Comparison of ENCODE assay signal across 10 cellular contexts in the genomic region with DNA sequence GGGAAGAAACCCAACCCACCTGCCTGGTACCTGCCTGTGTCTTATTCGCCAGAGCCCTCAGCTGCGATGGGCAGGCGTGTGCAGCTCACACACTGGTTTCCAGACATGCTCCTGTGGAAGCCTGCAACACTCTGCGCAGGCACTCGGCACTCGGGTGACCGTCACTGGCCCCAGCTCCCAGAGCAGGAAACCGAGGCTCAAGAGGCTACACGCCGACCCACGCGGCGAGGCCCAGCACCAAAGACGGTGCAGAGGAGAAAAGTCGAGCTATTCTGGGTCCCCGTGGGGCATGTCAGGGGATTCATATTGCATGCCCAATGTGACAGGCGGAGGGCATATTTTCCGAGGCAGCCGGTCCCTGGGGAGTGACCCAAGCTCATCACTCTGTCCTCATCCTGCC. TPM values are rescaled to one million over a fixed set of nuclear protein-coding genes. Genes with fewer than 3 reads are reported as not detected.
"Had no signal": no experiment of that assay in that cellular context is flagged by ENCODE, and none has a peak within 500 bp of the region (broad histone marks: within the 10 kb centered on the region; RNA-seq: fewer than 3 reads in every experiment).

No MANE protein-coding gene starts in this region.

- H3K4me3 Mint-ChIP-seq: GM23338, H9, HFFc6 had no signal

- H3K4me3 ChIP-seq: GM23248, GM23338, HAP-1 had no signal

- H3K27ac Mint-ChIP-seq: GM23338, H9, HFFc6 had no signal

- H3K9me3 Mint-ChIP-seq: GM23338, H9, HFFc6 had no signal

- H3K4me2 ChIP-seq: GM23338 had no signal

- H2AFZ ChIP-seq: GM23248, GM23338 had no signal

- FAIRE-seq: H1, H54 had no signal

- H3K36me3 ChIP-seq: HAP-1 had no signal

- H3K27ac ChIP-seq: GM23248 had no signal

- H3K9me3 ChIP-seq: HAP-1 had no signal

- H3K9ac ChIP-seq: GM23248 had no signal

- DNase-seq: GM23248, GOT3, H7, H9, HCEC 1CT, HFFc6 had no signal

RNA-seq across cellular contexts. Expression of a gene that starts 11.6 kb away (rescaled TPM):
- total RNA-seq: GM23248, HFFc6 had no signal
- polyA plus RNA-seq: GM23248 had no signal

RNA-seq across cellular contexts. Expression of a gene that starts 59.7 kb away (rescaled TPM):
- total RNA-seq: GM23248, HFFc6 had no signal
- polyA plus RNA-seq: GM23248 had no signal
